ENCODE assay signal across 8 cellular contexts in genomic region chr9:128863647-128864046, GRCh38. TPM values are rescaled to one million over a fixed set of nuclear protein-coding genes. Genes with fewer than 3 reads are reported as not detected.
A peak's percentile ranks its signal among the peaks of the same experiment; 100 is the strongest.
DNase-seq lines count a peak whose midpoint lies in the region; ATAC-seq and TF ChIP-seq lines count a peak whose summit lies in the region.

No MANE protein-coding gene starts in this region.

- DNase-seq in Ammon's horn (ENCODE audit: low spot score) (peak; percentile 61), NCI-H1105 treated with DMSO at 0.1 percent for 48 hours (lab: John Stamatoyannopoulos, UW) (peak; percentile 4), cerebellar cortex (ENCODE audit: low spot score) (peak; percentile 71), lower leg skin (ENCODE audit: low spot score in 2 of 2) (peak; percentile 49 to 96)
- peak; percentile 80 to 85 for DNase-seq in activated CD4-positive, alpha-beta T cell treated with anti-CD3 and anti-CD28 coated beads for 24 hours (ENCODE audit: low read depth in 2 of 2)
- peak; percentile 76 for DNase-seq in stimulated activated CD8-positive, alpha-beta memory T cell treated with anti-CD3 and anti-CD28 coated beads, Interleukin-15, amount 100 ng/mL, for 1 hour (ENCODE audit: low read depth)

- H3K4me3 ChIP-seq in lower leg skin (ENCODE audit: low read depth, poor library complexity, severe bottlenecking) = no peak overlapping the region

- TF ChIP-seq CTCF in lower leg skin (IDR thresholded peaks at IDR 0.05) = peak in 1 of 3 donors; percentile 92

- ATAC-seq in GM19023 (IDR thresholded peaks at IDR 0.05; ENCODE audit: unreplicated experiment) (peak; percentile 60), HG03520 (IDR thresholded peaks at IDR 0.05; ENCODE audit: unreplicated experiment) (no peak)

- no peak for TF ChIP-seq POLR2A in lower leg skin (IDR thresholded peaks at IDR 0.05)

- 24 to 28% methylated on average over 10 of the region's 10 CpGs for WGBS in lower leg skin, 2 donors

- intact Hi-C loops in lower leg skin (cut with DNase I; ENCODE audit: low total_unique reads) = loop anchor here (5.0 kb wide), 1 partner anchor 64 kb away; no protein-coding TSS in a partner anchor

RNA-seq across cellular contexts. Expression of gene KYAT1, which starts 18.1 kb away (rescaled TPM):
- total RNA-seq in lower leg skin = 10 to 100 TPM in 2 of 4 donors, 1 to 10 TPM in 2; 8.2 to 19.4 (median 10.9) TPM

RNA-seq across cellular contexts. Expression of gene LRRC8A, which starts 18.3 kb away (rescaled TPM):
- total RNA-seq in lower leg skin = 100 to 1,000 TPM in 3 of 4 donors, 10 to 100 TPM in 1; 89.6 to 131 (median 111) TPM

RNA-seq across cellular contexts. Expression of gene SPOUT1, which starts 34.1 kb away (rescaled TPM):
- 10 to 100 TPM; 15.0 to 41.5 (median 32.3) TPM for total RNA-seq in lower leg skin

RNA-seq across cellular contexts. Expression of gene ENDOG, which starts 45.3 kb away (rescaled TPM):
- total RNA-seq in lower leg skin = 10 to 100 TPM; 12.5 to 34.7 (median 25.5) TPM

RNA-seq across cellular contexts. Expression of gene PHYHD1, which starts 57.1 kb away (rescaled TPM):
- 10 to 100 TPM; 31.3 to 60.2 (median 50.6) TPM for total RNA-seq in lower leg skin

Comparison
In these comparisons a context has a peak if more than half of its experiments do, and no peak if none do; other contexts are left out.
1. DNase-seq: peak in every context shown above with its lines; median percentile 82 in activated CD4-positive, alpha-beta T cell treated with anti-CD3 and anti-CD28 coated beads for 24 hours; 76 in stimulated activated CD8-positive, alpha-beta memory T cell treated with anti-CD3 and anti-CD28 coated beads, Interleukin-15, amount 100 ng/mL, for 1 hour; 72 in lower leg skin; 71 in cerebellar cortex; 61 in Ammon's horn; 4 in NCI-H1105 treated with DMSO at 0.1 percent for 48 hours.